8 cellular contexts compared by ENCODE assay signal in genomic region chrX:137565921-137566745, GRCh38. TPM values are rescaled to one million over a fixed set of nuclear protein-coding genes. Genes with fewer than 3 reads are reported as not detected.
DNase-seq lines count a peak whose midpoint lies in the region; ATAC-seq and TF ChIP-seq lines count a peak whose summit lies in the region.

Gene ZIC3 (plus strand): TSS chrX:137566127. CDS start chrX:137566692, 565 bp downstream.

- peaks cover 6 to 27% (median 16%) of the 10 kb centered on the region in 7 donors for H3K4me1 Mint-ChIP-seq in naive thymus-derived CD4-positive, alpha-beta T cell

- peaks cover 71% of the 10 kb centered on the region for H3K27me3 ChIP-seq in RWPE2 (ENCODE audit: insufficient read depth, poor library complexity, severe bottlenecking)
- H3K27me3 ChIP-seq in esophagus squamous epithelium, result peaks cover 0 to 100% (median 27%) of the 10 kb centered on the region in 4 donors
- H3K27me3 ChIP-seq in naive thymus-derived CD4-positive, alpha-beta T cell (ENCODE audit: control insufficient read depth in 2 of 2, insufficient read depth in 2 of 2, low read length in 2 of 2), result peaks cover 0 to 16% of the 10 kb centered on the region in 2 donors

- peak; percentile 86 for ATAC-seq in RWPE2 (ENCODE audit: low read depth)
- ATAC-seq in naive thymus-derived CD4-positive, alpha-beta T cell, result no peak
- ATAC-seq in HG03520 (IDR thresholded peaks at IDR 0.05; ENCODE audit: unreplicated experiment), result no peak
- ATAC-seq in HG02852 (IDR thresholded peaks at IDR 0.05; ENCODE audit: unreplicated experiment), result no peak

- POLR2A ChIA-PET in naive thymus-derived CD4-positive, alpha-beta T cell (lab: Charles Lee), result no interaction called here

- no peak for TF ChIP-seq CTCF in RWPE2 (IDR thresholded peaks at IDR 0.05; ENCODE audit: poor library complexity, severe bottlenecking)
- no peak for TF ChIP-seq CTCF in esophagus squamous epithelium (IDR thresholded peaks at IDR 0.05)
- no peak for TF ChIP-seq CTCF in GM20000 (IDR thresholded peaks at IDR 0.05; ENCODE audit: extremely low read depth, missing control alignments)

- H3K27ac ChIP-seq in RWPE2 (ENCODE audit: poor library complexity, severe bottlenecking), result no peak within 1 kb of the TSS
- H3K27ac ChIP-seq in esophagus squamous epithelium, result no peak within 1 kb of the TSS
- no peak within 1 kb of the TSS for H3K27ac ChIP-seq in naive thymus-derived CD4-positive, alpha-beta T cell (ENCODE audit: low read depth, low read length)

- H3K36me3 Mint-ChIP-seq in naive thymus-derived CD4-positive, alpha-beta T cell, result peaks cover 0 to 4% (median 0%) of the 10 kb centered on the region in 5 donors

- CTCF ChIA-PET in naive thymus-derived CD4-positive, alpha-beta T cell (lab: Charles Lee), result no interaction called here

- TF ChIP-seq POLR2A in esophagus squamous epithelium (IDR thresholded peaks at IDR 0.05), result no peak

- peak within 1 kb of the TSS in 1 of 9 donors; percentile 82 for H3K27ac Mint-ChIP-seq in naive thymus-derived CD4-positive, alpha-beta T cell

- intact Hi-C loops in esophagus squamous epithelium (cut with DNase I), result no loop called here
- intact Hi-C loops in naive thymus-derived CD4-positive, alpha-beta T cell (cut with micrococcal nuclease), result no loop called here

- peak within 1 kb of the TSS; percentile 33 to 84 (median 66) for H3K4me3 Mint-ChIP-seq in naive thymus-derived CD4-positive, alpha-beta T cell

- H3K9me3 Mint-ChIP-seq in naive thymus-derived CD4-positive, alpha-beta T cell, result peaks cover 0 to 21% (median 4%) of the 10 kb centered on the region in 11 donors

- H3K9me3 ChIP-seq in RWPE2 (ENCODE audit: severe bottlenecking) (no peaks in the 10 kb centered on the region), esophagus squamous epithelium (peaks cover 0 to 5% (median 0%) of the 10 kb centered on the region in 3 donors)
- H3K9me3 ChIP-seq in naive thymus-derived CD4-positive, alpha-beta T cell (ENCODE audit: control insufficient read depth in 2 of 3, low read length in 3 of 3), result no peaks in the 10 kb centered on the region

- H3K36me3 ChIP-seq in RWPE2 (ENCODE audit: low read depth) (no peaks in the 10 kb centered on the region), esophagus squamous epithelium (no peaks in the 10 kb centered on the region)
- H3K36me3 ChIP-seq in naive thymus-derived CD4-positive, alpha-beta T cell (ENCODE audit: control insufficient read depth in 2 of 3, insufficient read depth in 3 of 3, low read length in 3 of 3), result no peaks in the 10 kb centered on the region

- peaks cover 47 to 77% (median 56%) of the 10 kb centered on the region in 5 donors for H3K27me3 Mint-ChIP-seq in naive thymus-derived CD4-positive, alpha-beta T cell

- DNase-seq in GM03348 (ENCODE audit: low spot score) (peak; percentile 44), RWPE2 (ENCODE audit: low spot score) (no peak), esophagus squamous epithelium (lab: John Stamatoyannopoulos, UW) (no peak), GM20000 (ENCODE audit: low spot score) (no peak)
- no peak for DNase-seq in naive thymus-derived CD4-positive, alpha-beta T cell
- no peak for DNase-seq in activated CD4-positive, CD25-positive, alpha-beta regulatory T cell treated with anti-CD3 and anti-CD28 coated beads, Interleukin-2, amount 50 U/mL, for 72 hours

- H3K4me1 ChIP-seq in RWPE2 (ENCODE audit: insufficient read depth, poor library complexity, severe bottlenecking), result no peaks in the 10 kb centered on the region
- H3K4me1 ChIP-seq in esophagus squamous epithelium, result peaks cover 7 to 46% (median 8%) of the 10 kb centered on the region in 3 donors
- H3K4me1 ChIP-seq in naive thymus-derived CD4-positive, alpha-beta T cell (ENCODE audit: control insufficient read depth in 2 of 2, insufficient read depth in 2 of 2, low read length in 2 of 2), result peaks cover 0 to 4% of the 10 kb centered on the region in 2 donors

- H3K4me3 ChIP-seq in RWPE2 (ENCODE audit: severe bottlenecking), result peak within 1 kb of the TSS; percentile 32
- H3K4me3 ChIP-seq in esophagus squamous epithelium, result peak within 1 kb of the TSS; percentile 31 to 68 (median 46)
- no peak within 1 kb of the TSS for H3K4me3 ChIP-seq in naive thymus-derived CD4-positive, alpha-beta T cell (ENCODE audit: low read length)

- WGBS in esophagus squamous epithelium, 2 donors, result 0 to 22% methylated on average over 4 to 11 of the region's 69 CpGs

RNA-seq across cellular contexts. Expression of gene ZIC3, which starts in this region (rescaled TPM):
- total RNA-seq in esophagus squamous epithelium, result not detected
- not detected for total RNA-seq in naive thymus-derived CD4-positive, alpha-beta T cell
- not detected for polyA plus RNA-seq in naive thymus-derived CD4-positive, alpha-beta T cell
